In the genomic region with DNA sequence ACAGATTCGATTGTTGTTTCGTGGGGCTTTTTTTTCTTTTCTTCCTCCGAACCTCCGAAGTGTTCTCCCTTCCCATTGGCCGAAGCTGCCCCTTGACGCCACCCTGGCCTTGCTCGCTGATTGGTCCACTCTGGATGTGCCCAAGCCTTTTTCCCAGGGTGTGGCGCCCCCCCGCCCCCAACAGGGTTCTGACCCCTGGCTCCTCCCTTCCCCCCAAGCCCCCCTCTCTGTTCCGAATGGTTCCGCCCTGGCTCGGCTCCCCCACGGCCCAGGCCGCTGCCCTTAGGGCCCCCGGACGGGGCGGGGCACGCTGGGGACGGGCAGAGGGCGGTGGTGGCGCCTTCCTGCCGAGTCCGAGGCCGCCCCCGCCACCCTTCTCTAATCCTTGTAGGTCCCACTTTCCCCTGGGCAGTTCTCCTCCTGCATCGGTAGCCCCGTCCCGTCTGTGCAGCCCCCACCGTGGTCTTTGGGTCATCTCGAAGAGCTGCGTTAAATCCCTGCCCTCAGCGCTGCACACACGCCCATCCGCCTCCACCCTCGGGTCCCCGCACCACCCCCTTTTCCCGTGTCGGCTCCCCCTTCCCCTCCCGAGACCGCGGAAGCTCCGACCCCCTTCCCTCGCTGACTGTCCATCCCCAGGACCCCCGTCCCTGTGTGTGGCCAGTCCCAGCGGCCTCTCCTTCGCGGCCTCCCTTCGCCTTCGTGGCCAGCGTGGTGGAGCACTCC, we compare ENCODE assay signal across 8 cellular contexts. TPM values are rescaled to one million over a fixed set of nuclear protein-coding genes. Genes with fewer than 3 reads are reported as not detected.
A peak's percentile ranks its signal among the peaks of the same experiment; 100 is the strongest.
DNase-seq lines count a peak whose midpoint lies in the region; ATAC-seq and TF ChIP-seq lines count a peak whose summit lies in the region.

No MANE protein-coding gene starts in this region.

- peak overlapping the region; percentile 72 for H2BK5ac ChIP-seq in trophoblast cell (ENCODE audit: low read depth, low read length, poor library complexity)

- H3K4me3 ChIP-seq in Jurkat, Clone E6-1 (ENCODE audit: low read length), result peak overlapping the region; percentile 57
- peak overlapping the region; percentile 57 to 63 for H3K4me3 ChIP-seq in SK-N-SH (ENCODE audit: low read depth in 2 of 2, low read length in 1 of 2)
- H3K4me3 ChIP-seq in trophoblast cell (ENCODE audit: low read depth, low read length), result peak overlapping the region; percentile 65
- H3K4me3 ChIP-seq in uterus, result peak overlapping the region; percentile 53 to 59

- H3K9me2 ChIP-seq in SK-N-SH, result no peaks in the 10 kb centered on the region

- H3K4ac ChIP-seq in trophoblast cell (ENCODE audit: low read depth, low read length), result peak overlapping the region; percentile 43

- intact Hi-C loops in left cardiac atrium (cut with DNase I) (loop anchor here in 1 of 2 donors (5.0 kb wide), 1 partner anchor 51 kb away; a partner anchor contains a TSS), uterus (cut with DNase I; ENCODE audit: low total_unique reads) (loop anchor here (10.0 kb wide), 1 partner anchor 53 kb away; a partner anchor contains a TSS)

- H3K79me2 ChIP-seq in SK-N-SH (ENCODE audit: insufficient read depth) (no peaks in the 10 kb centered on the region), trophoblast cell (ENCODE audit: control insufficient read depth, insufficient read depth, low read length, poor library complexity) (peaks cover 6% of the 10 kb centered on the region)

- no peak overlapping the region for H2AK5ac ChIP-seq in trophoblast cell (ENCODE audit: low read length)

- TF ChIP-seq POLR2A in uterus (IDR thresholded peaks at IDR 0.05), result peak in 1 of 2 donors; percentile 45

- H4K8ac ChIP-seq in trophoblast cell (ENCODE audit: low read depth, low read length), result peak overlapping the region; percentile 84

- TF ChIP-seq CTCF in SK-N-SH (IDR thresholded peaks at IDR 0.05) (no peak), uterus (IDR thresholded peaks at IDR 0.05) (no peak)

- peak overlapping the region; percentile 79; the same call in 1 of the 2 replicates for H3K4me2 ChIP-seq in SK-N-SH
- peak overlapping the region; percentile 89 for H3K4me2 ChIP-seq in trophoblast cell (ENCODE audit: low read length)

- peak overlapping the region; percentile 87 for H3K18ac ChIP-seq in trophoblast cell (ENCODE audit: low read length)

- H2BK120ac ChIP-seq in trophoblast cell (ENCODE audit: insufficient read depth, low read length, poor library complexity), result peak overlapping the region; percentile 81

- peak overlapping the region; percentile 66 for H3K14ac ChIP-seq in trophoblast cell (ENCODE audit: low read length)

- peak overlapping the region; percentile 90 for H4K91ac ChIP-seq in trophoblast cell (ENCODE audit: low read depth, low read length)

- POLR2A ChIA-PET in SK-N-SH (lab: Yijun Ruan, JAX), result interaction anchor here (0.6 to 1.4 kb wide), 7 partner anchors 8 to 119 kb away, joined by 3 to 9 read pairs (median 3); a partner anchor contains a TSS

- CTCF ChIA-PET in SK-N-SH (lab: Yijun Ruan, JAX), result interaction anchor here (1.1 to 2.7 kb wide), 5 partner anchors 9 to 326 kb away, joined by 3 to 18 read pairs (median 4); no protein-coding TSS in a partner anchor

- H3K9ac ChIP-seq in SK-N-SH (peak overlapping the region; percentile 86), trophoblast cell (ENCODE audit: low read length) (peak overlapping the region; percentile 85)

- peaks cover 14% of the 10 kb centered on the region for H3K79me1 ChIP-seq in trophoblast cell (ENCODE audit: low read length)

- H3K27me3 ChIP-seq in SK-N-SH (ENCODE audit: insufficient read depth) (peaks cover 11% of the 10 kb centered on the region; the same call in 1 of the 2 replicates), trophoblast cell (ENCODE audit: insufficient read depth, low read length) (peaks cover 16% of the 10 kb centered on the region), uterus (no peaks in the 10 kb centered on the region)

- H2BK12ac ChIP-seq in trophoblast cell (ENCODE audit: low read length), result peak overlapping the region; percentile 30

- H3K23ac ChIP-seq in trophoblast cell (ENCODE audit: low read length), result no peak overlapping the region

- TF ChIP-seq RAD21 in SK-N-SH (IDR thresholded peaks at IDR 0.05; ENCODE audit: low read length), result no peak

- H2AFZ ChIP-seq in SK-N-SH (ENCODE audit: low read depth) (peak overlapping the region; percentile 74; the same call in 1 of the 2 replicates), trophoblast cell (ENCODE audit: insufficient read depth, low read length, poor library complexity) (peak overlapping the region; percentile 90)

- H3K27ac ChIP-seq in SK-N-SH (ENCODE audit: low read depth in 2 of 2, low read length in 1 of 2), result peak overlapping the region; percentile 77 to 87
- peak overlapping the region; percentile 83 for H3K27ac ChIP-seq in trophoblast cell (ENCODE audit: low read depth, low read length)
- H3K27ac ChIP-seq in uterus, result peak overlapping the region; percentile 87 to 95

- no peaks in the 10 kb centered on the region for H4K20me1 ChIP-seq in SK-N-SH (ENCODE audit: insufficient read depth)

- DNase-seq in EH (ENCODE audit: low read depth), result peak; percentile 93
- DNase-seq in Jurkat, Clone E6-1 (ENCODE audit: low read depth, low spot score), result no peak
- peak; percentile 86 for DNase-seq in SK-N-SH
- DNase-seq in amniotic stem cell (lab: John Stamatoyannopoulos, UW), result peak; percentile 76
- peak; percentile 94 for DNase-seq in left cardiac atrium
- peak; percentile 68 to 72 for DNase-seq in trophoblast cell
- peak; percentile 89 to 95 for DNase-seq in uterus

- H3F3A ChIP-seq in SK-N-SH (replicated peaks; ENCODE audit: insufficient read depth), result peaks cover 17% of the 10 kb centered on the region

- H3K9me3 ChIP-seq in SK-N-SH, result no peaks in the 10 kb centered on the region
- no peaks in the 10 kb centered on the region for H3K9me3 ChIP-seq in trophoblast cell (ENCODE audit: insufficient read depth, low read depth, low read length)
- no peaks in the 10 kb centered on the region for H3K9me3 ChIP-seq in uterus

- ATAC-seq in GM21737 (IDR thresholded peaks at IDR 0.05; ENCODE audit: unreplicated experiment), result peak; percentile 63
- ATAC-seq in left cardiac atrium, result peak; percentile 91 to 97

- no peaks in the 10 kb centered on the region; a peak in 1 of 4 replicates for H3K4me1 ChIP-seq in SK-N-SH (ENCODE audit: control insufficient read depth in 1 of 2, insufficient read depth in 2 of 2, low read depth in 1 of 2, low read length in 1 of 2)
- peaks cover 0 to 2% of the 10 kb centered on the region in 2 experiments for H3K4me1 ChIP-seq in trophoblast cell (ENCODE audit: control insufficient read depth in 1 of 2, insufficient read depth in 2 of 2, low read length in 2 of 2)
- H3K4me1 ChIP-seq in uterus, result no peaks in the 10 kb centered on the region

- WGBS in SK-N-SH (ENCODE audit: low lambda C conversion rate), result 5% methylated on average over 33 of the region's 50 CpGs
- no CpG with 5 or more reads among the region's 50 CpGs for WGBS in trophoblast cell (ENCODE audit: extremely low coverage, insufficient coverage, insufficient read length)

- H4K12ac ChIP-seq in trophoblast cell (ENCODE audit: low read depth, low read length), result peak overlapping the region; percentile 76

- 0 out of 4 replicates have a peak, but pooled peaks of 1 of the 2 experiments have one; percentile 6 for TF ChIP-seq EP300 in SK-N-SH (IDR thresholded peaks at IDR 0.05; ENCODE audit: borderline replicate concordance in 1 of 2, low read depth in 1 of 2, low read length in 1 of 2)

- H3K36me3 ChIP-seq in SK-N-SH (replicated peaks in 1 of 2; ENCODE audit: control insufficient read depth in 1 of 2, insufficient read depth in 2 of 2, low read length in 1 of 2) (peaks cover 18 to 22% of the 10 kb centered on the region in 2 experiments), trophoblast cell (ENCODE audit: control insufficient read depth in 1 of 2, insufficient read depth in 2 of 2, low read length in 2 of 2) (peaks cover 10 to 12% of the 10 kb centered on the region in 2 experiments), uterus (no peaks in the 10 kb centered on the region)

TF ChIP-seq in SK-N-SH, 30 proteins besides CTCF, POLR2A, EP300 and RAD21 (continues in another document):
- TF ChIP-seq GABPA (IDR thresholded peaks at IDR 0.05; ENCODE audit: low read depth), result no peak
- TF ChIP-seq TAF1 (IDR thresholded peaks at IDR 0.05; ENCODE audit: borderline replicate concordance, low read depth, low read length), result no peak
- TF ChIP-seq RXRA (IDR thresholded peaks at IDR 0.05; ENCODE audit: borderline replicate concordance, low read depth), result peak; percentile 57; the same call in 1 of the 2 replicates
- TF ChIP-seq POLR2AphosphoS5 (IDR thresholded peaks at IDR 0.05; ENCODE audit: low read depth, low read length), result peak; percentile 5; the same call in 1 of the 2 replicates
- TF ChIP-seq MXI1 (IDR thresholded peaks at IDR 0.05; ENCODE audit: low read depth, low read length), result peak; percentile 18; the same call in 1 of the 2 replicates
- TF ChIP-seq, protein P1, sequence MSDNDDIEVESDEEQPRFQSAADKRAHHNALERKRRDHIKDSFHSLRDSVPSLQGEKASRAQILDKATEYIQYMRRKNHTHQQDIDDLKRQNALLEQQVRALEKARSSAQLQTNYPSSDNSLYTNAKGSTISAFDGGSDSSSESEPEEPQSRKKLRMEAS (IDR thresholded peaks at IDR 0.05; ENCODE audit: low read depth), result no peak
- 0 out of 2 replicates have a peak, but pooled peaks have one; percentile 15 for TF ChIP-seq NFIC (IDR thresholded peaks at IDR 0.05; ENCODE audit: borderline replicate concordance)

RNA-seq across cellular contexts. Expression of a gene that starts 25.6 kb away (rescaled TPM):
- 41.2 TPM for polyA plus RNA-seq in Jurkat, Clone E6-1 (2012; ENCODE audit: insufficient read depth, insufficient read length)
- 25.4 and 31.7 TPM in 2 replicates for polyA plus RNA-seq in SK-N-SH (2012; rRNA removed)
- 32.5 and 39.1 TPM in 2 replicates for polyA plus RNA-seq in SK-N-SH (2012; cell fraction: cytosol; rRNA removed)
- 20.9 and 35.7 TPM in 2 replicates for polyA plus RNA-seq in SK-N-SH (2012; cell fraction: nucleus; rRNA removed)
- 10 to 100 TPM in 1 of 2 donors, 1 to 10 TPM in 1; 7.7 to 13.7 TPM for total RNA-seq in left cardiac atrium
- 16.0 and 16.8 TPM in 2 replicates for polyA plus RNA-seq in trophoblast cell (2013)
- total RNA-seq in uterus, result 10 to 100 TPM in 3 of 4 donors, 1 to 10 TPM in 1; 8.2 to 14.5 (median 13.2) TPM

RNA-seq across cellular contexts. Expression of a gene that starts 50.9 kb away (rescaled TPM):
- 5.5 TPM for polyA plus RNA-seq in Jurkat, Clone E6-1 (2012; ENCODE audit: insufficient read depth, insufficient read length)
- polyA plus RNA-seq in SK-N-SH (2012; rRNA removed), result 1.5 and 4.2 TPM in 2 replicates
- polyA plus RNA-seq in SK-N-SH (2012; cell fraction: cytosol; rRNA removed), result 2.9 and 3.5 TPM in 2 replicates
- 8.7 and 9.5 TPM in 2 replicates for polyA plus RNA-seq in SK-N-SH (2012; cell fraction: nucleus; rRNA removed)
- 10 to 100 TPM in 1 of 2 donors, 1 to 10 TPM in 1; 7.5 to 11.3 TPM for total RNA-seq in left cardiac atrium
- polyA plus RNA-seq in trophoblast cell (2013), result 26.2 and 26.3 TPM in 2 replicates
- 10 to 100 TPM in 1 of 4 donors, 1 to 10 TPM in 2, under 1 TPM in 1; 0.26 to 50.8 (median 4.3) TPM for total RNA-seq in uterus
